In the genomic region with DNA sequence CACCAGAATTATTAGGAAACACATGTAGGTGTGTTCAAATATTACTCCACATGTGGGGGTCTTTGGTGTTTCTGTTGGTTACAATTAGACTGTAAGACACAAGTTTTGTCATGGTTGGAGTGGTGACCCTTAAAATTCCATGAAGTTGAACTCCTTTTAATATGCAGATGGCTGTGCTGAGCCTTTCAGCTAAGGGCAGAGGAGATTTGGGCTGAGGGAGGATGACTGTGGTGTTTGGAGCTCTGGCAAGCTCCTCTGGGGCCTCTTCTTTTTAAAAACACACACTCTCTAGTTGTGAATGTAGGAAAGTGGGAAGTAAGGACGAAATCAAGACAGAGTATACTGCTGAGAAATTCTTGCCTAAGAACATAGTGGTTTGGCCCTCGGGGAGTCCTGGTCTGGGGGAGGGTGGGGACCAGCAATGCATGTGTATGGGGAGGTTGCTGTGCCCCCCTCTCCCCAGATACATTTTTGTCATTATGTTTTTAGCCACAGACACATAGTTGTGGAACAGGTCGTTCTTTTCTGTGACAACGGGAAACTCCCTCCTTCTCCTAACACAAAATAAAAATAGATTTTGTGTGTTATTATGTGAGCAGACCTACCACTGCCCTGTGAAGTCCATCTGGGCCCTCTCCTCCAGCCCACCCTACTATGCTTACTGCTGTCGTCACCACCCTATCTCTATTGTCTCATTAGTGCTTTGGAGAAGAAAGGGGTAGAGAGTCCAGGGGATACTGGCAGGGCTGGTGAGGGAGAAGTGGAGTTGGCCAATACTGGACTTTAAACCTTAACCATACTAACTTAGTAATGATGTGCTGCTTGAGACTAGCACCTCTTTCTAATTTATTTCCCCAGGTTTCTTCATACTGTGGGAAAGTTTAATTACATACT, we compare ENCODE assay signal across 9 cellular contexts. TPM values are rescaled to one million over a fixed set of nuclear protein-coding genes. Genes with fewer than 3 reads are reported as not detected.
DNase-seq lines count a peak whose midpoint lies in the region; ATAC-seq, FAIRE-seq and TF ChIP-seq lines count a peak whose summit lies in the region.
"Had no signal": no experiment of that assay in that cellular context is flagged by ENCODE, and none has a peak within 500 bp of the region (broad histone marks: within the 10 kb centered on the region; RNA-seq: fewer than 3 reads in every experiment).

No MANE protein-coding gene starts in this region.

- H4K8ac ChIP-seq in H1 (ENCODE audit: extremely low read depth, insufficient read depth, low read length), result no peak overlapping the region
- H4K8ac ChIP-seq in trophoblast cell (ENCODE audit: low read depth, low read length), result peak overlapping the region; percentile 77

- H3K4me1 ChIP-seq in CD8-positive, alpha-beta T cell (ENCODE audit: insufficient read depth, low read length), result peaks cover 98% of the 10 kb centered on the region
- peaks cover 0 to 14% (median 6%) of the 10 kb centered on the region in 4 experiments; a peak in 5 of 7 replicates for H3K4me1 ChIP-seq in H1 (replicated peaks in 1 of 4; ENCODE audit: control insufficient read depth in 3 of 4, insufficient read depth in 4 of 4, low read length in 3 of 4)
- peaks cover 24 to 35% of the 10 kb centered on the region in 2 experiments for H3K4me1 ChIP-seq in trophoblast cell (ENCODE audit: control insufficient read depth in 1 of 2, insufficient read depth in 2 of 2, low read length in 2 of 2)

- H2BK20ac ChIP-seq in H1 (ENCODE audit: low read length), result 0 out of 2 replicates have a peak overlapping the region, but pooled peaks have one; percentile 11

- no peak overlapping the region for H3K4ac ChIP-seq in H1 (replicated peaks; ENCODE audit: insufficient read length, low read depth, low read length)
- H3K4ac ChIP-seq in trophoblast cell (ENCODE audit: low read depth, low read length), result peak overlapping the region; percentile 97

- FAIRE-seq in H1 (lab: Jason Lieb, UNC), result peak; percentile 19

- TF ChIP-seq RAD21 in H1 (IDR thresholded peaks at IDR 0.05 in 1 of 2, conservative IDR thresholded peaks at IDR 0.05 in 1 of 2; ENCODE audit: low read depth in 2 of 2, low read length in 2 of 2), result no peak

- H3K56ac ChIP-seq in H1 (replicated peaks; ENCODE audit: insufficient read length, low read depth, low read length), result no peak overlapping the region

- H3K23me2 ChIP-seq in H1 (ENCODE audit: low read depth, low read length), result no peaks in the 10 kb centered on the region

- ATAC-seq in CD8-positive, alpha-beta T cell, result no peak
- ATAC-seq in GM18520 (IDR thresholded peaks at IDR 0.05; ENCODE audit: unreplicated experiment) (no peak), GM19463 (IDR thresholded peaks at IDR 0.05; ENCODE audit: unreplicated experiment) (no peak)

- H3K36me3 ChIP-seq in CD8-positive, alpha-beta T cell (ENCODE audit: insufficient read depth, low read length), result peaks cover 5% of the 10 kb centered on the region
- H3K36me3 ChIP-seq in H1 (ENCODE audit: control insufficient read depth in 2 of 4, insufficient read depth in 4 of 4, low read length in 3 of 4) (no peaks in the 10 kb centered on the region), trophoblast cell (ENCODE audit: control insufficient read depth in 1 of 2, insufficient read depth in 2 of 2, low read length in 2 of 2) (peaks cover 2 to 6% of the 10 kb centered on the region in 2 experiments), WERI-Rb-1 (no peaks in the 10 kb centered on the region)

- H3K14ac ChIP-seq in H1 (ENCODE audit: insufficient read length) (no peak overlapping the region), trophoblast cell (ENCODE audit: low read length) (no peak overlapping the region)

- no peak for TF ChIP-seq EP300 in H1 (IDR thresholded peaks at IDR 0.05; ENCODE audit: borderline replicate concordance in 1 of 2, low read depth in 2 of 2, low read length in 2 of 2)

- peak overlapping the region; percentile 60; the same call in 1 of the 2 replicates for H2BK12ac ChIP-seq in H1 (ENCODE audit: low read depth, low read length)
- peak overlapping the region; percentile 65 for H2BK12ac ChIP-seq in trophoblast cell (ENCODE audit: low read length)

- no peak for TF ChIP-seq CTCF in CD8-positive, alpha-beta T cell (IDR thresholded peaks at IDR 0.05)
- TF ChIP-seq CTCF in H1 (IDR thresholded peaks at IDR 0.05; ENCODE audit: control extremely low read depth in 1 of 3, insufficient read depth in 1 of 3, low read depth in 1 of 3, low read length in 3 of 3) (no peak), WERI-Rb-1 (IDR thresholded peaks at IDR 0.05; ENCODE audit: low read depth, low read length) (no peak)

- H4K12ac ChIP-seq in trophoblast cell (ENCODE audit: low read depth, low read length), result no peak overlapping the region

- no peaks in the 10 kb centered on the region for H3K9me3 ChIP-seq in CD8-positive, alpha-beta T cell (ENCODE audit: low read length)
- H3K9me3 ChIP-seq in H1 (ENCODE audit: insufficient read depth in 2 of 2, low read depth in 1 of 2, low read length in 1 of 2) (no peaks in the 10 kb centered on the region), trophoblast cell (ENCODE audit: insufficient read depth, low read depth, low read length) (no peaks in the 10 kb centered on the region), WERI-Rb-1 (ENCODE audit: severe bottlenecking) (no peaks in the 10 kb centered on the region)

- H3K9ac ChIP-seq in H1 (replicated peaks in 1 of 4; ENCODE audit: extremely low read depth in 1 of 4, low read depth in 3 of 4, low read length in 3 of 4) (no peak overlapping the region), trophoblast cell (ENCODE audit: low read length) (no peak overlapping the region)

- no peak for DNase-seq in CD8-positive, alpha-beta T cell
- DNase-seq in SIG-M5 treated with dmso at 0.1 percent for 504 hours (lab: John Stamatoyannopoulos, UW; ENCODE audit: unreplicated experiment) (peak; percentile 80), H1 (ENCODE audit: low read depth in 1 of 2, low spot score in 2 of 2) (no peak), trophoblast cell (no peak), WERI-Rb-1 (no peak), SK-N-DZ (ENCODE audit: low spot score) (no peak)
- DNase-seq: foreskin melanocyte had no signal

- H2BK5ac ChIP-seq in H1 (ENCODE audit: low read depth, low read length), result peak overlapping the region; percentile 27; the same call in 1 of the 2 replicates
- H2BK5ac ChIP-seq in trophoblast cell (ENCODE audit: low read depth, low read length, poor library complexity), result no peak overlapping the region

- H3K36me3 Mint-ChIP-seq in CD8-positive, alpha-beta T cell, result peaks cover 29% of the 10 kb centered on the region

- no peak overlapping the region for H3K4me3 ChIP-seq in CD8-positive, alpha-beta T cell (ENCODE audit: low read depth, low read length)
- H3K4me3 ChIP-seq in H1 (ENCODE audit: extremely low read depth in 1 of 4, insufficient read depth in 2 of 4, low read depth in 3 of 4, low read length in 4 of 4) (no peak overlapping the region), trophoblast cell (ENCODE audit: low read depth, low read length) (no peak overlapping the region), WERI-Rb-1 (ENCODE audit: low read depth, low read length) (no peak overlapping the region)

- no peaks in the 10 kb centered on the region for H3K79me1 ChIP-seq in H1 (ENCODE audit: low read depth, low read length)
- peaks cover 12% of the 10 kb centered on the region for H3K79me1 ChIP-seq in trophoblast cell (ENCODE audit: low read length)

- TF ChIP-seq POLR2A in H1 (IDR thresholded peaks at IDR 0.05; ENCODE audit: control extremely low read depth in 1 of 2, low read depth in 2 of 2, low read length in 2 of 2), result no peak

- H2AK5ac ChIP-seq in H1 (ENCODE audit: low read depth, low read length) (no peak overlapping the region; the same call in 1 of the 2 replicates), trophoblast cell (ENCODE audit: low read length) (peak overlapping the region; percentile 96)

- H2BK120ac ChIP-seq in H1 (replicated peaks; ENCODE audit: low read depth, low read length) (no peak overlapping the region), trophoblast cell (ENCODE audit: insufficient read depth, low read length, poor library complexity) (no peak overlapping the region)

- H4K91ac ChIP-seq in H1 (replicated peaks; ENCODE audit: insufficient read length, low read length), result no peak overlapping the region
- H4K91ac ChIP-seq in trophoblast cell (ENCODE audit: low read depth, low read length), result no peak overlapping the region

- H3K18ac ChIP-seq in H1 (ENCODE audit: extremely low read depth, low read length) (peak overlapping the region; percentile 41; the same call in 1 of the 2 replicates), trophoblast cell (ENCODE audit: low read length) (peak overlapping the region; percentile 88)

- no peaks in the 10 kb centered on the region for H3K9me3 Mint-ChIP-seq in CD8-positive, alpha-beta T cell

- H3K4me3 Mint-ChIP-seq in CD8-positive, alpha-beta T cell, result peak overlapping the region; percentile 67

- intact Hi-C loops in CD8-positive, alpha-beta T cell (cut with DNase I, micrococcal nuclease), result loop anchor here in 1 of 2 experiments (5.0 kb wide), 1 partner anchor 132 kb away; no protein-coding TSS in a partner anchor

- H4K20me1 ChIP-seq in H1 (replicated peaks in 1 of 2; ENCODE audit: control insufficient read depth in 1 of 2, insufficient read depth in 2 of 2, low read length in 2 of 2), result no peaks in the 10 kb centered on the region

- no peaks in the 10 kb centered on the region for H3K79me2 ChIP-seq in H1 (ENCODE audit: control insufficient read depth in 1 of 2, insufficient read depth in 2 of 2, low read length in 2 of 2)
- peaks cover 16% of the 10 kb centered on the region for H3K79me2 ChIP-seq in trophoblast cell (ENCODE audit: control insufficient read depth, insufficient read depth, low read length, poor library complexity)

- CTCF ChIA-PET in CD8-positive, alpha-beta T cell (lab: Charles Lee), result no interaction called here
- CTCF ChIA-PET in H1 (lab: Charles Lee; ENCODE audit: partially characterized antibody), result interaction anchor here (1.3 kb wide), 1 partner anchor 8 kb away, joined by 3 read pairs; no protein-coding TSS in a partner anchor

- H3K27me3 ChIP-seq in CD8-positive, alpha-beta T cell (ENCODE audit: insufficient read depth, low read length), result no peaks in the 10 kb centered on the region
- H3K27me3 ChIP-seq in H1 (replicated peaks in 1 of 4; ENCODE audit: control insufficient read depth in 3 of 4, extremely low read depth in 1 of 4, insufficient read depth in 3 of 4, low read length in 3 of 4), result peaks cover 0 to 7% (median 0%) of the 10 kb centered on the region in 4 experiments; a peak in 2 of 7 replicates
- H3K27me3 ChIP-seq in trophoblast cell (ENCODE audit: insufficient read depth, low read length), result no peaks in the 10 kb centered on the region
- H3K27me3 ChIP-seq in WERI-Rb-1 (ENCODE audit: insufficient read depth, low read depth, severe bottlenecking), result no peaks in the 10 kb centered on the region

- peak overlapping the region; percentile 76 for H3K27ac Mint-ChIP-seq in CD8-positive, alpha-beta T cell

- POLR2A ChIA-PET in CD8-positive, alpha-beta T cell (lab: Charles Lee), result interaction anchor here (2.4 kb wide), 1 partner anchor 30 kb away, joined by 7 read pairs; no protein-coding TSS in a partner anchor
- POLR2A ChIA-PET in H1 (lab: Charles Lee; ENCODE audit: partially characterized antibody), result interaction anchor here (0.9 kb wide), 1 partner anchor 10 kb away, joined by 3 read pairs; no protein-coding TSS in a partner anchor

- no peak overlapping the region for H2AFZ ChIP-seq in H1 (ENCODE audit: low read length)
- H2AFZ ChIP-seq in trophoblast cell (ENCODE audit: insufficient read depth, low read length, poor library complexity), result no peak overlapping the region

- no peak overlapping the region for H3K23ac ChIP-seq in H1 (ENCODE audit: insufficient read length)
- no peak overlapping the region for H3K23ac ChIP-seq in trophoblast cell (ENCODE audit: low read length)

- H3K4me2 ChIP-seq in H1 (ENCODE audit: insufficient read depth in 1 of 2, low read depth in 2 of 2, low read length in 2 of 2) (no peak overlapping the region), trophoblast cell (ENCODE audit: low read length) (no peak overlapping the region)

- no peak overlapping the region for H4K5ac ChIP-seq in H1 (ENCODE audit: insufficient read length, low read depth, low read length)

- H2BK15ac ChIP-seq in H1 (ENCODE audit: low read length), result no peak overlapping the region

- no peaks in the 10 kb centered on the region for H3K27me3 Mint-ChIP-seq in CD8-positive, alpha-beta T cell (ENCODE audit: low read depth)

- 77% methylated on average over 5 of the region's 5 CpGs; no CpG with 5 or more reads in 1 of the 2 experiments for WGBS in H1 (ENCODE audit: extremely low coverage in 1 of 2, insufficient coverage in 1 of 2, insufficient read length in 1 of 2, insufficient replicate concordance in 2 of 2, low coverage in 1 of 2, low lambda C conversion rate in 2 of 2, missing lambda C conversion rate in 1 of 2), 2 experiments
- WGBS in trophoblast cell (ENCODE audit: extremely low coverage, insufficient coverage, insufficient read length), result no CpG with 5 or more reads among the region's 5 CpGs

- H3K27ac ChIP-seq in CD8-positive, alpha-beta T cell (ENCODE audit: low read depth, low read length), result no peak overlapping the region
- H3K27ac ChIP-seq in H1 (ENCODE audit: low read depth, low read length) (no peak overlapping the region), trophoblast cell (ENCODE audit: low read depth, low read length) (peak overlapping the region; percentile 36), WERI-Rb-1 (no peak overlapping the region)

- peaks cover 97% of the 10 kb centered on the region for H3K4me1 Mint-ChIP-seq in CD8-positive, alpha-beta T cell (ENCODE audit: low read depth)

RNA-seq across cellular contexts. Expression of a gene that starts 10.0 kb away (rescaled TPM):
- total RNA-seq in CD8-positive, alpha-beta T cell, result 100 to 1,000 TPM; 198 to 215 TPM
- total RNA-seq in H1 (2021; fragmentation: NEBNext Ultra II Directional; extraction: Animal tissue kit (Norgen Biotek cat#: 25700)), result 21.7 and 22.3 TPM in 2 replicates
- 6.3 and 12.5 TPM in 2 replicates for polyA plus RNA-seq in H1 (2011; rRNA removed)
- 11.2 TPM for polyA plus RNA-seq in H1 (2011; cell fraction: cytosol; rRNA removed)
- polyA plus RNA-seq in H1 (2011; cell fraction: nucleus; rRNA removed), result 19.0 TPM
- 6.6 to 11.1 TPM (median 7.8 TPM) in 4 replicates for polyA plus RNA-seq in H1 (2012, experiment 1 of 2)
- 0.94 TPM for polyA plus RNA-seq in H1 (2012, experiment 2 of 2)
- polyA plus RNA-seq in H1 (2013, experiment 1 of 2), result 6.7 TPM
- 6.6 TPM for polyA plus RNA-seq in H1 (2013, experiment 2 of 2)
- 18.7 and 32.7 TPM in 2 replicates for polyA minus RNA-seq in H1 (2011; rRNA and poly(A)+ RNA removed)
- polyA minus RNA-seq in H1 (2011; cell fraction: cytosol; rRNA and poly(A)+ RNA removed), result 20.0 TPM
- polyA minus RNA-seq in H1 (2011; cell fraction: nucleus; rRNA and poly(A)+ RNA removed), result 37.5 TPM
- polyA plus RNA-seq in trophoblast cell (2013), result 70.8 and 75.1 TPM in 2 replicates
- polyA plus RNA-seq in SK-N-DZ (2014; cell fraction: cytosol; rRNA removed), result 6.1 and 11.4 TPM in 2 replicates
- 5.9 and 20.2 TPM in 2 replicates for polyA plus RNA-seq in SK-N-DZ (2014; cell fraction: nucleus; rRNA removed)
